8 cellular contexts compared by ENCODE assay signal in genomic region chr4:139266208-139266582, GRCh38. TPM values are rescaled to one million over a fixed set of nuclear protein-coding genes. Genes with fewer than 3 reads are reported as not detected.
DNase-seq lines count a peak whose midpoint lies in the region; ATAC-seq and TF ChIP-seq lines count a peak whose summit lies in the region.
"Had no signal": no experiment of that assay in that cellular context is flagged by ENCODE, and none has a peak within 500 bp of the region (broad histone marks: within the 10 kb centered on the region; RNA-seq: fewer than 3 reads in every experiment).

No MANE protein-coding gene starts in this region.

- CTCF ChIA-PET in Panc1 (lab: Charles Lee), result interaction anchor here (0.7 kb wide), 1 partner anchor 66 kb away, joined by 4 read pairs; no protein-coding TSS in a partner anchor

- intact Hi-C loops in Panc1 (cut with micrococcal nuclease; ENCODE audit: unreplicated experiment), result no loop called here

- in situ Hi-C loops in Panc1 (cut with HindIII; ENCODE audit: low pct_unique_long_range_greater_than_20kb, low sequenced_read_pairs), result no loop called here

- no peaks in the 10 kb centered on the region for H3K9me3 Mint-ChIP-seq in stimulated activated effector memory CD8-positive, alpha-beta T cell treated with anti-CD3 and anti-CD28 coated beads, Interleukin-12 subunit alpha, Interleukin-12 subunit beta, amount 100 ng/mL, for 72 hours

- DNase-seq in Panc1 (ENCODE audit: low read depth, low spot score) (no peak), fibroblast of the aortic adventitia (ENCODE audit: low read depth) (no peak), NCI-H1930 (lab: John Stamatoyannopoulos, UW) (no peak), globus pallidus (ENCODE audit: low spot score) (no peak)
- no peak for DNase-seq in stimulated activated effector memory CD8-positive, alpha-beta T cell treated with anti-CD3 and anti-CD28 coated beads, Interleukin-12 subunit alpha, Interleukin-12 subunit beta, amount 100 ng/mL, for 72 hours (ENCODE audit: low spot score in 2 of 2)
- DNase-seq: NCI-H187 treated with DMSO at 0.1 percent for 48 hours had no signal

- TF ChIP-seq CTCF in Panc1 (IDR thresholded peaks at IDR 0.05), result no peak
- TF ChIP-seq CTCF in fibroblast of the aortic adventitia (IDR thresholded peaks at IDR 0.05; ENCODE audit: insufficient read depth, low read length), result no peak

- POLR2A ChIA-PET in Panc1 (lab: Charles Lee), result no interaction called here

- ATAC-seq in GM21423 (IDR thresholded peaks at IDR 0.05; ENCODE audit: unreplicated experiment), result peak; percentile 0
- ATAC-seq in Panc1, result no peak
- peak; percentile 20 for ATAC-seq in stimulated activated effector memory CD8-positive, alpha-beta T cell treated with anti-CD3 and anti-CD28 coated beads, Interleukin-12 subunit alpha, Interleukin-12 subunit beta, amount 100 ng/mL, for 72 hours
- ATAC-seq in GM21737 (IDR thresholded peaks at IDR 0.05; ENCODE audit: unreplicated experiment), result no peak

- peaks cover 3% of the 10 kb centered on the region for H3K4me1 ChIP-seq in Panc1 (ENCODE audit: control insufficient read depth, insufficient read depth, low read length)

- H3K9me3 ChIP-seq in Panc1 (ENCODE audit: control insufficient read depth, insufficient read depth, low read depth, low read length), result no peaks in the 10 kb centered on the region

- H3K27ac ChIP-seq in Panc1 (ENCODE audit: low read length), result peak overlapping the region; percentile 63

- H3K36me3 ChIP-seq in Panc1 (ENCODE audit: control insufficient read depth, insufficient read depth, low read length), result no peaks in the 10 kb centered on the region

- peaks cover 6% of the 10 kb centered on the region for H3K36me3 Mint-ChIP-seq in stimulated activated effector memory CD8-positive, alpha-beta T cell treated with anti-CD3 and anti-CD28 coated beads, Interleukin-12 subunit alpha, Interleukin-12 subunit beta, amount 100 ng/mL, for 72 hours

- no peaks in the 10 kb centered on the region for H3K27me3 ChIP-seq in Panc1 (ENCODE audit: control insufficient read depth, insufficient read depth, low read length)

- H3K27ac Mint-ChIP-seq in stimulated activated effector memory CD8-positive, alpha-beta T cell treated with anti-CD3 and anti-CD28 coated beads, Interleukin-12 subunit alpha, Interleukin-12 subunit beta, amount 100 ng/mL, for 72 hours, result peak overlapping the region; percentile 48

- no TSS peak for BruUV-seq in Panc1 (replicated peaks; lab: Mats Ljungman, UMichigan)

- H3K4me3 Mint-ChIP-seq in stimulated activated effector memory CD8-positive, alpha-beta T cell treated with anti-CD3 and anti-CD28 coated beads, Interleukin-12 subunit alpha, Interleukin-12 subunit beta, amount 100 ng/mL, for 72 hours, result peak overlapping the region; percentile 44

- H3K4me3 ChIP-seq in Panc1 (ENCODE audit: low read depth in 2 of 2, low read length in 2 of 2) (peak overlapping the region; percentile 25 to 59), fibroblast of the aortic adventitia (ENCODE audit: low read depth, low read length) (peak overlapping the region; percentile 57)

- peaks cover 20% of the 10 kb centered on the region for H3K4me1 Mint-ChIP-seq in stimulated activated effector memory CD8-positive, alpha-beta T cell treated with anti-CD3 and anti-CD28 coated beads, Interleukin-12 subunit alpha, Interleukin-12 subunit beta, amount 100 ng/mL, for 72 hours

RNA-seq across cellular contexts. Expression of gene MGARP, which starts 13.8 kb away (rescaled TPM):
- total RNA-seq in Panc1 (2021; ENCODE audit: unreplicated experiment) (2.3 TPM), fibroblast of the aortic adventitia (ENCODE audit: low replicate concordance) (17.1 and 56.9 TPM in 2 replicates)
- polyA plus RNA-seq in Panc1 (2012; ENCODE audit: insufficient read length), result 0.67 TPM

RNA-seq across cellular contexts. Expression of gene NAA15, which starts 35.1 kb away (rescaled TPM):
- total RNA-seq in Panc1 (2021; ENCODE audit: unreplicated experiment) (55.0 TPM), fibroblast of the aortic adventitia (ENCODE audit: low replicate concordance) (46.5 and 51.4 TPM in 2 replicates)
- polyA plus RNA-seq in Panc1 (2012; ENCODE audit: insufficient read length), result 14.0 TPM

RNA-seq across cellular contexts. Expression of gene NDUFC1, which starts 36.1 kb away (rescaled TPM):
- total RNA-seq in Panc1 (2021; ENCODE audit: unreplicated experiment), result 56.5 TPM
- polyA plus RNA-seq in Panc1 (2012; ENCODE audit: insufficient read length), result 90.0 TPM
- total RNA-seq in fibroblast of the aortic adventitia (ENCODE audit: low replicate concordance), result 29.1 and 34.4 TPM in 2 replicates

Comparison
In these comparisons a context has a peak if more than half of its experiments do, and no peak if none do; other contexts are left out.
1. ATAC-seq: peak in GM21423 (single experiment) and stimulated activated effector memory CD8-positive, alpha-beta T cell treated with anti-CD3 and anti-CD28 coated beads, Interleukin-12 subunit alpha, Interleukin-12 subunit beta, amount 100 ng/mL, for 72 hours (single experiment); none in Panc1 (single experiment) and GM21737 (single experiment).